In the genomic region with DNA sequence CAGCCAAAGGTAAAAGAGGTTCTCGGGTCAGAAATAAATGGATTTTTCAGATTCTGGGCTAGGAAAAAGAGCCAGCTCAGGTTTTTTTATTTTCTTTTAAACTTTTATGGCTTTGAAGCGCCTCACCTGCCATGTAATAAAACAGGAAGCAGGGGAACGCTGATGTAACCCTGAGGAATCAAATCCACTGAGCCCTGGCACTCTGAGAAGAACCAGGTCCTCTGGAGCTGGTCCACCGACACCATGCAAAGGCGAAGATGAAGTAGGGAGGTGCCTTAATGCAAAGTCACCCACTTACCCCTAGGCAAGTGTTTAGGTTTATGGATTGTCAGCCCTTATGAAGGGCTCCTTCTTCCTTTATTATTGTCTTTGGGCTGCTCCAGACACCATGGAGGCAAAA, we compare ENCODE assay signal across 2 cellular contexts.
TF ChIP-seq lines count a peak whose summit lies in the region.

No MANE protein-coding gene starts in this region.

TF ChIP-seq in liver, 16 proteins besides CTCF, POLR2A, EP300 and RAD21 (continued from another document):
- TF ChIP-seq ZBTB33 (IDR thresholded peaks at IDR 0.05): no peak
- no peak for TF ChIP-seq TAF1 (conservative IDR thresholded peaks at IDR 0.05)
- no peak for TF ChIP-seq RXRA (IDR thresholded peaks at IDR 0.05)
- no peak for TF ChIP-seq HNF4A (conservative IDR thresholded peaks at IDR 0.05)
- no peak for TF ChIP-seq JUND (IDR thresholded peaks at IDR 0.05)
- no peak for TF ChIP-seq GABPA (IDR thresholded peaks at IDR 0.05 in 1 of 2, conservative IDR thresholded peaks at IDR 0.05 in 1 of 2)
- no peak for TF ChIP-seq NR2F2 (IDR thresholded peaks at IDR 0.05)
- no peak for TF ChIP-seq REST (IDR thresholded peaks at IDR 0.05)
- no peak for TF ChIP-seq HNF4G (IDR thresholded peaks at IDR 0.05)
- TF ChIP-seq ATF3 (IDR thresholded peaks at IDR 0.05): no peak

TF ChIP-seq in HepG2, 621 proteins besides CTCF, POLR2A, EP300 and RAD21 (continued from another document):
- TF ChIP-seq, protein P1, sequence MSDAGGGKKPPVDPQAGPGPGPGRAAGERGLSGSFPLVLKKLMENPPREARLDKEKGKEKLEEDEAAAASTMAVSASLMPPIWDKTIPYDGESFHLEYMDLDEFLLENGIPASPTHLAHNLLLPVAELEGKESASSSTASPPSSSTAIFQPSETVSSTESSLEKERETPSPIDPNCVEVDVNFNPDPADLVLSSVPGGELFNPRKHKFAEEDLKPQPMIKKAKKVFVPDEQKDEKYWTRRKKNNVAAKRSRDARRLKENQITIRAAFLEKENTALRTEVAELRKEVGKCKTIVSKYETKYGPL (CRISPR knock-in tag; IDR thresholded peaks at IDR 0.05): no peak
- TF ChIP-seq NR2F6 (IDR thresholded peaks at IDR 0.05) (no peak), NR2F6 (CRISPR knock-in tag; IDR thresholded peaks at IDR 0.05) (no peak), E2F5 (CRISPR knock-in tag; conservative IDR thresholded peaks at IDR 0.05) (no peak)
